In the genomic region with DNA sequence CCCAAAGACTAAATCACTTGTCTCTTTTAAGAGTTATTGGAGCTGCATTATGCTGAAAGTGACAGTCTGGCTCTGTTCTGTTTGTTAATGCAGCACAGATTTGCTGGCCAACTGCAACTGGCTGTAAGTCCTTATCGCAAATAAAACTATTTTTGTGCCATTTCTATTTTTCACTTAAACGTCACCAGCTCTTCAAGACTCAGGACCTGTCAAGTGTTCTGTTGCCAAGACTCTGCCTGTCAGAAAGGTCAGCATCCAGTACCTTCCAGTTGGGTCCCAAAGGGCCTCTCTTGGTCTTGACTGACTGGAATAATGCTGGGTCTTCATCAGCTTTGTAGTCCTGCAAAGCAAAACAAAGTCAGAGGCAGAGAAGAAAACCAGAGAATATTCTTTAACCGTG, we compare ENCODE assay signal across 16 cellular contexts. TPM values are rescaled to one million over a fixed set of nuclear protein-coding genes. Genes with fewer than 3 reads are reported as not detected.
A peak's percentile ranks its signal among the peaks of the same experiment; 100 is the strongest.
DNase-seq lines count a peak whose midpoint lies in the region; TF ChIP-seq lines count a peak whose summit lies in the region.
"Had no signal": no experiment of that assay in that cellular context is flagged by ENCODE, and none has a peak within 500 bp of the region (broad histone marks: within the 10 kb centered on the region; RNA-seq: fewer than 3 reads in every experiment).

No MANE protein-coding gene starts in this region.

- H3F3A ChIP-seq in MM.1S (ENCODE audit: insufficient read depth, low read length): peaks cover 18% of the 10 kb centered on the region

- no peak overlapping the region for H3K4me3 ChIP-seq in MM.1S (ENCODE audit: low read length)
- H3K4me3 ChIP-seq in dorsolateral prefrontal cortex: peak overlapping the region in 5 of 59 donors; percentile 2 to 27 (median 17)
- H3K4me3 ChIP-seq in right atrium auricular region: no peak overlapping the region
- peak overlapping the region in 1 of 2 donors; percentile 36 for H3K4me3 ChIP-seq in stomach smooth muscle (ENCODE audit: low read length in 2 of 2)
- H3K4me3 ChIP-seq in OCI-LY7 (ENCODE audit: low read depth, low read length, poor library complexity, severe bottlenecking): no peak overlapping the region
- H3K4me3 ChIP-seq: Peyer's patch had no signal

- H3K9me2 ChIP-seq in MM.1S (replicated peaks; ENCODE audit: insufficient read depth, low read length): no peaks in the 10 kb centered on the region
- no peaks in the 10 kb centered on the region for H3K9me2 ChIP-seq in OCI-LY7 (ENCODE audit: insufficient read depth, low read length)

- H3K9me3 ChIP-seq in MM.1S (replicated peaks; ENCODE audit: insufficient read depth, low read length) (no peaks in the 10 kb centered on the region), right atrium auricular region (no peaks in the 10 kb centered on the region), stomach smooth muscle (ENCODE audit: control insufficient read depth in 2 of 2, low read length in 2 of 2) (peaks cover 0 to 6% of the 10 kb centered on the region in 2 donors), OCI-LY7 (ENCODE audit: low read length) (no peaks in the 10 kb centered on the region)
- H3K9me3 ChIP-seq: Peyer's patch had no signal

- TF ChIP-seq CTCF in MM.1S (IDR thresholded peaks at IDR 0.05; ENCODE audit: low read length): no peak
- TF ChIP-seq CTCF in dorsolateral prefrontal cortex (IDR thresholded peaks at IDR 0.05 in 54 of 56, conservative IDR thresholded peaks at IDR 0.05 in 2 of 56; ENCODE audit: low read depth in 1 of 56, partially characterized antibody in 56 of 56): no peak
- no peak for TF ChIP-seq CTCF in right atrium auricular region (IDR thresholded peaks at IDR 0.05)
- no peak for TF ChIP-seq CTCF in OCI-LY7 (conservative IDR thresholded peaks at IDR 0.05; ENCODE audit: low read length)

- CTCF ChIA-PET in OCI-LY7 (lab: Charles Lee; ENCODE audit: unreplicated experiment): no interaction called here

- no peaks in the 10 kb centered on the region for H3K27me3 ChIP-seq in MM.1S (replicated peaks; ENCODE audit: insufficient read depth, low read length)
- no peaks in the 10 kb centered on the region for H3K27me3 ChIP-seq in dorsolateral prefrontal cortex
- no peaks in the 10 kb centered on the region for H3K27me3 ChIP-seq in right atrium auricular region
- no peaks in the 10 kb centered on the region for H3K27me3 ChIP-seq in stomach smooth muscle (ENCODE audit: control insufficient read depth in 1 of 2, insufficient read depth in 2 of 2, low read length in 2 of 2)
- H3K27me3 ChIP-seq: Peyer's patch had no signal

- intact Hi-C loops in dorsolateral prefrontal cortex (cut with DNase I): no loop called here
- intact Hi-C loops in OCI-LY7 (cut with micrococcal nuclease; ENCODE audit: unreplicated experiment): no loop called here

- H3K4me1 ChIP-seq in MM.1S (ENCODE audit: low read length) (peaks cover 62% of the 10 kb centered on the region), right atrium auricular region (peaks cover 0 to 83% of the 10 kb centered on the region in 2 donors), stomach smooth muscle (ENCODE audit: control insufficient read depth, insufficient read depth, low read length) (peaks cover 41% of the 10 kb centered on the region), OCI-LY7 (ENCODE audit: insufficient read depth, low read length, poor library complexity, severe bottlenecking) (peaks cover 24% of the 10 kb centered on the region)

- H3K79me2 ChIP-seq in MM.1S (ENCODE audit: low read length): peaks cover 77% of the 10 kb centered on the region
- H3K79me2 ChIP-seq in OCI-LY7 (ENCODE audit: insufficient read depth, low read depth, low read length): peaks cover 12% of the 10 kb centered on the region; the same call in 1 of the 2 replicates

- no peak for DNase-seq in MM.1S
- DNase-seq in dorsolateral prefrontal cortex: no peak
- DNase-seq in right atrium auricular region (ENCODE audit: low spot score): no peak
- no peak for DNase-seq in NOMO-1 treated with dmso at 0.1 percent for 144 hours (lab: John Stamatoyannopoulos, UW; ENCODE audit: unreplicated experiment)
- no peak for DNase-seq in GDM1 (lab: John Stamatoyannopoulos, UW)
- DNase-seq in OCI-LY7 (ENCODE audit: low spot score): no peak
- DNase-seq in NCI-H774 (lab: John Stamatoyannopoulos, UW): no peak
- DNase-seq: activated CD4-positive, alpha-beta T cell treated with anti-CD3 and anti-CD28 coated beads, Interleukin-2, amount 50 U/mL, for 48 hours; activated T-cell treated with anti-CD3 and anti-CD28 coated beads, Interleukin-2, amount 50 U/mL, for 72 hours; CD8-positive, alpha-beta T cell; islet precursor cell; NCI-H2081; NCI-H526; Peyer's patch; small intestine had no signal

- H3K4me2 ChIP-seq in MM.1S (ENCODE audit: low read depth, low read length) (peak overlapping the region; percentile 30; the same call in 1 of the 2 replicates), OCI-LY7 (ENCODE audit: low read length) (no peak overlapping the region)

- H3K27ac ChIP-seq in MM.1S (ENCODE audit: low read length): peak overlapping the region; percentile 45; the same call in 1 of the 2 replicates
- peak overlapping the region in 56 of 59 donors; percentile 2 to 80 (median 68) for H3K27ac ChIP-seq in dorsolateral prefrontal cortex
- H3K27ac ChIP-seq in right atrium auricular region: peak overlapping the region; percentile 77 to 82
- peak overlapping the region; percentile 80 for H3K27ac ChIP-seq in stomach smooth muscle (ENCODE audit: low read length)
- H3K27ac ChIP-seq in OCI-LY7 (ENCODE audit: low read depth, low read length, poor library complexity, severe bottlenecking): no peak overlapping the region

- no peak overlapping the region for H3K9ac ChIP-seq in MM.1S (ENCODE audit: low read length)
- no peak overlapping the region for H3K9ac ChIP-seq in stomach smooth muscle (ENCODE audit: low read length in 2 of 2)

- peaks cover 13% of the 10 kb centered on the region; the same call in 1 of the 2 replicates for H4K20me1 ChIP-seq in MM.1S (ENCODE audit: insufficient read depth, low read length)
- H4K20me1 ChIP-seq in OCI-LY7 (ENCODE audit: insufficient read depth, low read length): 0 out of 2 replicates have a peak, but pooled peaks cover 4% of the 10 kb centered on the region

- BruUV-seq in OCI-LY7 (replicated peaks; lab: Mats Ljungman, UMichigan): no TSS peak

- peaks cover 5% of the 10 kb centered on the region; the same call in 1 of the 2 replicates for H3K36me3 ChIP-seq in MM.1S (replicated peaks; ENCODE audit: insufficient read depth, low read length)
- peaks cover 11% of the 10 kb centered on the region for H3K36me3 ChIP-seq in right atrium auricular region
- H3K36me3 ChIP-seq in stomach smooth muscle (ENCODE audit: control insufficient read depth in 2 of 2, insufficient read depth in 2 of 2, low read length in 2 of 2): peaks cover 7 to 11% of the 10 kb centered on the region in 2 donors
- peaks cover 92% of the 10 kb centered on the region for H3K36me3 ChIP-seq in OCI-LY7 (ENCODE audit: insufficient read depth, low read length)

- POLR2A ChIA-PET in OCI-LY7 (lab: Charles Lee): no interaction called here

- H2AFZ ChIP-seq in MM.1S (ENCODE audit: low read length) (no peak overlapping the region), OCI-LY7 (ENCODE audit: low read length) (no peak overlapping the region)

RNA-seq across cellular contexts. Expression of a gene that starts 45.6 kb away (rescaled TPM):
- total RNA-seq in dorsolateral prefrontal cortex (100 to 1,000 TPM in 14 of 120 experiments, 10 to 100 TPM in 106; 55.3 to 116 (median 83.1) TPM), right atrium auricular region (10 to 100 TPM; 26.3 to 43.0 TPM), OCI-LY7 (2022) (91.9 and 97.4 TPM in 2 replicates)
- total RNA-seq in OCI-LY7 (2014; rRNA removed; shearing (Covaris generic)): 21.8 and 26.1 TPM in 2 replicates
